1 cellular context compared by ENCODE assay signal in genomic region chr18:62037989-62038778, GRCh38.
TF ChIP-seq lines count a peak whose summit lies in the region.

No MANE protein-coding gene starts in this region.

TF ChIP-seq in GM23338, 12 proteins besides CTCF, POLR2A, EP300 and RAD21 (continued from another document):
- TF ChIP-seq REST (IDR thresholded peaks at IDR 0.05; ENCODE audit: unreplicated experiment) (no peak), JUNB (IDR thresholded peaks at IDR 0.05; ENCODE audit: unreplicated experiment) (no peak), EZH2 (IDR thresholded peaks at IDR 0.05; ENCODE audit: low read depth, unreplicated experiment) (no peak), ETS1 (IDR thresholded peaks at IDR 0.05) (no peak), CREB1 (CRISPR knock-in tag; IDR thresholded peaks at IDR 0.05; ENCODE audit: low read depth) (no peak)
